Comparison of ENCODE assay signal across 1 cellular context in the genomic region with DNA sequence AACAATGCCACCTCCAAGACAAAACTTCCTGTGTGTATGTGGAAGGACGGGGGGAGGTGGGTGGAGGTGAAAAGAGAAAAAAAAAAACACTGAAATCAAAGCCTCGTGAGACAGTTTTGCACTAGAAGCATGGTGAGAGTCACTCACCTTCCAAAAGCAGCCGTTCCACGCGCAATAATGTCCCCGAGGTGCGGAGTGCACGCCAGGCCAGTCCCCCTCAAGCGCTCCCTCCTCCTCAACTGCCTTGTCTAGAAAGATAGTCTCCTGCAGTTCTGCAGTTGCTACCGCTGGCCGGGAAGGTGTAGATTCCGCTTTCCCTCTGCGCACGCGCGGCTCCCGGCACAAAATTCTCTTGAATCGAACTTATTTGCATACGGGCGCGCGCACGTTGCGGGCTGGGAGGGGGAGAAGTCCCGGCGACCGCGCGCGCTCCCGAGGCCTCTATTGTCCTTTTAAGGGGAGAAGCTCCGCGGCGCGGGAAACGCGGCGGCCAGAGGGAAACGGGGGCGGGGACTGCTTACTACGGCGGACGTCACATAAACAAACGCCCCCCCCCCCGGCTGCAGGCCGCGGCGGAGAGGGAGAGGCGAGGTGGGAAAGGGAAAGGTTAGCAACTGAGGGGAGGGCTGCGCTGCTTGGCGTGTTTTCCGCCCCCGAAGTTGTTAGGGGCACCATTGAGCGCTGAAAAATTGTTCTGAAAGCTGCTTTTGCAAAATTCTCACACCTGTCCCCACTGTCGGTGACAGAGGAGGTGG.
TF ChIP-seq lines count a peak whose summit lies in the region.

A gene with protein sequence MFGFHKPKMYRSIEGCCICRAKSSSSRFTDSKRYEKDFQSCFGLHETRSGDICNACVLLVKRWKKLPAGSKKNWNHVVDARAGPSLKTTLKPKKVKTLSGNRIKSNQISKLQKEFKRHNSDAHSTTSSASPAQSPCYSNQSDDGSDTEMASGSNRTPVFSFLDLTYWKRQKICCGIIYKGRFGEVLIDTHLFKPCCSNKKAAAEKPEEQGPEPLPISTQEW (minus strand): TSS at position 274 of the 755 bp plus-strand sequence. CDS start 27,946 bp downstream, outside the sequence.

TF ChIP-seq in K562, 482 proteins besides CTCF, POLR2A, EP300 and RAD21 (continued from another document and continues in another):
- TF ChIP-seq, protein P1, sequence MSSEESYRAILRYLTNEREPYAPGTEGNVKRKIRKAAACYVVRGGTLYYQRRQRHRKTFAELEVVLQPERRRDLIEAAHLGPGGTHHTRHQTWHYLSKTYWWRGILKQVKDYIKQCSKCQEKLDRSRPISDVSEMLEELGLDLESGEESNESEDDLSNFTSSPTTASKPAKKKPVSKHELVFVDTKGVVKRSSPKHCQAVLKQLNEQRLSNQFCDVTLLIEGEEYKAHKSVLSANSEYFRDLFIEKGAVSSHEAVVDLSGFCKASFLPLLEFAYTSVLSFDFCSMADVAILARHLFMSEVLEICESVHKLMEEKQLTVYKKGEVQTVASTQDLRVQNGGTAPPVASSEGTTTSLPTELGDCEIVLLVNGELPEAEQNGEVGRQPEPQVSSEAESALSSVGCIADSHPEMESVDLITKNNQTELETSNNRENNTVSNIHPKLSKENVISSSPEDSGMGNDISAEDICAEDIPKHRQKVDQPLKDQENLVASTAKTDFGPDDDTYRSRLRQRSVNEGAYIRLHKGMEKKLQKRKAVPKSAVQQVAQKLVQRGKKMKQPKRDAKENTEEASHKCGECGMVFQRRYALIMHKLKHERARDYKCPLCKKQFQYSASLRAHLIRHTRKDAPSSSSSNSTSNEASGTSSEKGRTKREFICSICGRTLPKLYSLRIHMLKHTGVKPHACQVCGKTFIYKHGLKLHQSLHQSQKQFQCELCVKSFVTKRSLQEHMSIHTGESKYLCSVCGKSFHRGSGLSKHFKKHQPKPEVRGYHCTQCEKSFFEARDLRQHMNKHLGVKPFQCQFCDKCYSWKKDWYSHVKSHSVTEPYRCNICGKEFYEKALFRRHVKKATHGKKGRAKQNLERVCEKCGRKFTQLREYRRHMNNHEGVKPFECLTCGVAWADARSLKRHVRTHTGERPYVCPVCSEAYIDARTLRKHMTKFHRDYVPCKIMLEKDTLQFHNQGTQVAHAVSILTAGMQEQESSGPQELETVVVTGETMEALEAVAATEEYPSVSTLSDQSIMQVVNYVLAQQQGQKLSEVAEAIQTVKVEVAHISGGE (CRISPR knock-in tag; IDR thresholded peaks at IDR 0.05): peak in 1 of 3 experiments; percentile 83; a peak in 2 of 6 replicates
- TF ChIP-seq HMG20B (CRISPR knock-in tag; IDR thresholded peaks at IDR 0.05) (no peak), ZNF717 (CRISPR knock-in tag; IDR thresholded peaks at IDR 0.05) (no peak), PML (IDR thresholded peaks at IDR 0.05; ENCODE audit: low read length) (peak; percentile 87), MECOM (CRISPR knock-in tag; IDR thresholded peaks at IDR 0.05) (no peak), PRPF4 (IDR thresholded peaks at IDR 0.05; ENCODE audit: insufficient read depth, low read depth, low read length, poor library complexity, severe bottlenecking) (no peak), SMARCA5 (IDR thresholded peaks at IDR 0.05) (no peak), ZNF830 (CRISPR knock-in tag; IDR thresholded peaks at IDR 0.05) (no peak), KDM5B (IDR thresholded peaks at IDR 0.05; ENCODE audit: insufficient replicate concordance, low read depth, low read length) (peak; percentile 94), ZNF695 (CRISPR knock-in tag; IDR thresholded peaks at IDR 0.05) (no peak), HCFC1 (IDR thresholded peaks at IDR 0.05; ENCODE audit: low read depth, low read length) (peak; percentile 31), TAF9B (IDR thresholded peaks at IDR 0.05; ENCODE audit: partially characterized antibody) (peak; percentile 77), ZNF644 (tag; IDR thresholded peaks at IDR 0.05; ENCODE audit: low read depth) (peak; percentile 93), ERF (CRISPR knock-in tag; IDR thresholded peaks at IDR 0.05) (0 out of 2 replicates have a peak, but pooled peaks have one; percentile 18), DNMT1 (IDR thresholded peaks at IDR 0.05) (0 out of 2 replicates have a peak, but pooled peaks have one; percentile 43), CREM (IDR thresholded peaks at IDR 0.05; ENCODE audit: low read depth) (peak; percentile 69), NR3C1 (CRISPR knock-in tag; IDR thresholded peaks at IDR 0.05) (no peak), ZBTB1 (CRISPR knock-in tag; IDR thresholded peaks at IDR 0.05; ENCODE audit: borderline replicate concordance, low read depth) (no peak), DPF2 (IDR thresholded peaks at IDR 0.05) (peak; percentile 58), ZNF707 (CRISPR knock-in tag; conservative IDR thresholded peaks at IDR 0.05) (no peak), CHCHD3 (CRISPR knock-in tag; IDR thresholded peaks at IDR 0.05) (peak; percentile 93; the same call in 1 of the 2 replicates), POLR2B (IDR thresholded peaks at IDR 0.05; ENCODE audit: low read depth, partially characterized antibody) (peak; percentile 96), ZNF57 (CRISPR knock-in tag; IDR thresholded peaks at IDR 0.05) (no peak), SAFB (IDR thresholded peaks at IDR 0.05; ENCODE audit: borderline replicate concordance, low read depth, low read length) (peak; percentile 83), ZFP1 (CRISPR knock-in tag; IDR thresholded peaks at IDR 0.05) (no peak), MAZ (CRISPR knock-in tag; conservative IDR thresholded peaks at IDR 0.05 in 1 of 2, IDR thresholded peaks at IDR 0.05 in 1 of 2) (peak; percentile 57 to 84; a peak in 3 of 4 replicates), NFRKB (IDR thresholded peaks at IDR 0.05; ENCODE audit: low read depth) (peak; percentile 18; the same call in 1 of the 2 replicates), TAF1 (IDR thresholded peaks at IDR 0.05; ENCODE audit: control insufficient read depth, extremely low read depth, insufficient read depth, low read length, severe bottlenecking) (peak; percentile 98), FUS (optimal IDR thresholded peaks at IDR 0.05; ENCODE audit: low read depth, low read length) (no peak), ARHGAP35 (IDR thresholded peaks at IDR 0.05; ENCODE audit: partially characterized antibody) (no peak), ZBTB7A (IDR thresholded peaks at IDR 0.05; ENCODE audit: borderline replicate concordance, control insufficient read depth, low read depth, low read length) (peak; percentile 71; the same call in 1 of the 2 replicates), CBX8 (IDR thresholded peaks at IDR 0.05; ENCODE audit: borderline replicate concordance, extremely low read depth, low read depth, low read length, poor library complexity, severe bottlenecking) (no peak), MAFF (IDR thresholded peaks at IDR 0.05; ENCODE audit: low read length) (0 out of 2 replicates have a peak, but pooled peaks have one; percentile 15), NONO (IDR thresholded peaks at IDR 0.05; ENCODE audit: low read depth in 2 of 2, low read length in 1 of 2) (no peak), ZNF778 (CRISPR knock-in tag; IDR thresholded peaks at IDR 0.05) (no peak), TAF15 (IDR thresholded peaks at IDR 0.05; ENCODE audit: low read depth, low read length) (no peak)
- TF ChIP-seq, protein P2, sequence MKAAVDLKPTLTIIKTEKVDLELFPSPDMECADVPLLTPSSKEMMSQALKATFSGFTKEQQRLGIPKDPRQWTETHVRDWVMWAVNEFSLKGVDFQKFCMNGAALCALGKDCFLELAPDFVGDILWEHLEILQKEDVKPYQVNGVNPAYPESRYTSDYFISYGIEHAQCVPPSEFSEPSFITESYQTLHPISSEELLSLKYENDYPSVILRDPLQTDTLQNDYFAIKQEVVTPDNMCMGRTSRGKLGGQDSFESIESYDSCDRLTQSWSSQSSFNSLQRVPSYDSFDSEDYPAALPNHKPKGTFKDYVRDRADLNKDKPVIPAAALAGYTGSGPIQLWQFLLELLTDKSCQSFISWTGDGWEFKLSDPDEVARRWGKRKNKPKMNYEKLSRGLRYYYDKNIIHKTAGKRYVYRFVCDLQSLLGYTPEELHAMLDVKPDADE (conservative IDR thresholded peaks at IDR 0.05; ENCODE audit: control insufficient read depth, low read depth, low read length): peak; percentile 74; the same call in 1 of the 2 replicates
- TF ChIP-seq, protein P3, sequence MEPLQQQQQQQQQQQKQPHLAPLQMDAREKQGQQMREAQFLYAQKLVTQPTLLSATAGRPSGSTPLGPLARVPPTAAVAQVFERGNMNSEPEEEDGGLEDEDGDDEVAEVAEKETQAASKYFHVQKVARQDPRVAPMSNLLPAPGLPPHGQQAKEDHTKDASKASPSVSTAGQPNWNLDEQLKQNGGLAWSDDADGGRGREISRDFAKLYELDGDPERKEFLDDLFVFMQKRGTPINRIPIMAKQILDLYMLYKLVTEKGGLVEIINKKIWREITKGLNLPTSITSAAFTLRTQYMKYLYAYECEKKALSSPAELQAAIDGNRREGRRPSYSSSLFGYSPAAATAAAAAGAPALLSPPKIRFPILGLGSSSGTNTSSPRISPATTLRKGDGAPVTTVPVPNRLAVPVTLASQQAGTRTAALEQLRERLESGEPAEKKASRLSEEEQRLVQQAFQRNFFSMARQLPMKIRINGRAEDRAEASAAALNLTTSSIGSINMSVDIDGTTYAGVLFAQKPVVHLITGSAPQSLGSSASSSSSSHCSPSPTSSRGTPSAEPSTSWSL (CRISPR knock-in tag; IDR thresholded peaks at IDR 0.05; ENCODE audit: borderline replicate concordance): no peak
- TF ChIP-seq, protein P4, sequence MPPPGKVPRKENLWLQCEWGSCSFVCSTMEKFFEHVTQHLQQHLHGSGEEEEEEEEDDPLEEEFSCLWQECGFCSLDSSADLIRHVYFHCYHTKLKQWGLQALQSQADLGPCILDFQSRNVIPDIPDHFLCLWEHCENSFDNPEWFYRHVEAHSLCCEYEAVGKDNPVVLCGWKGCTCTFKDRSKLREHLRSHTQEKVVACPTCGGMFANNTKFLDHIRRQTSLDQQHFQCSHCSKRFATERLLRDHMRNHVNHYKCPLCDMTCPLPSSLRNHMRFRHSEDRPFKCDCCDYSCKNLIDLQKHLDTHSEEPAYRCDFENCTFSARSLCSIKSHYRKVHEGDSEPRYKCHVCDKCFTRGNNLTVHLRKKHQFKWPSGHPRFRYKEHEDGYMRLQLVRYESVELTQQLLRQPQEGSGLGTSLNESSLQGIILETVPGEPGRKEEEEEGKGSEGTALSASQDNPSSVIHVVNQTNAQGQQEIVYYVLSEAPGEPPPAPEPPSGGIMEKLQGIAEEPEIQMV (tag; conservative IDR thresholded peaks at IDR 0.05; ENCODE audit: low read depth): 0 out of 2 replicates have a peak, but pooled peaks have one; percentile 22
- TF ChIP-seq, protein P5, sequence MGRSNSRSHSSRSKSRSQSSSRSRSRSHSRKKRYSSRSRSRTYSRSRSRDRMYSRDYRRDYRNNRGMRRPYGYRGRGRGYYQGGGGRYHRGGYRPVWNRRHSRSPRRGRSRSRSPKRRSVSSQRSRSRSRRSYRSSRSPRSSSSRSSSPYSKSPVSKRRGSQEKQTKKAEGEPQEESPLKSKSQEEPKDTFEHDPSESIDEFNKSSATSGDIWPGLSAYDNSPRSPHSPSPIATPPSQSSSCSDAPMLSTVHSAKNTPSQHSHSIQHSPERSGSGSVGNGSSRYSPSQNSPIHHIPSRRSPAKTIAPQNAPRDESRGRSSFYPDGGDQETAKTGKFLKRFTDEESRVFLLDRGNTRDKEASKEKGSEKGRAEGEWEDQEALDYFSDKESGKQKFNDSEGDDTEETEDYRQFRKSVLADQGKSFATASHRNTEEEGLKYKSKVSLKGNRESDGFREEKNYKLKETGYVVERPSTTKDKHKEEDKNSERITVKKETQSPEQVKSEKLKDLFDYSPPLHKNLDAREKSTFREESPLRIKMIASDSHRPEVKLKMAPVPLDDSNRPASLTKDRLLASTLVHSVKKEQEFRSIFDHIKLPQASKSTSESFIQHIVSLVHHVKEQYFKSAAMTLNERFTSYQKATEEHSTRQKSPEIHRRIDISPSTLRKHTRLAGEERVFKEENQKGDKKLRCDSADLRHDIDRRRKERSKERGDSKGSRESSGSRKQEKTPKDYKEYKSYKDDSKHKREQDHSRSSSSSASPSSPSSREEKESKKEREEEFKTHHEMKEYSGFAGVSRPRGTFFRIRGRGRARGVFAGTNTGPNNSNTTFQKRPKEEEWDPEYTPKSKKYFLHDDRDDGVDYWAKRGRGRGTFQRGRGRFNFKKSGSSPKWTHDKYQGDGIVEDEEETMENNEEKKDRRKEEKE (IDR thresholded peaks at IDR 0.05; ENCODE audit: borderline replicate concordance in 1 of 2, control insufficient read depth in 1 of 2, low read depth in 2 of 2, low read length in 1 of 2): no peak; a peak in 1 of 4 replicates
- TF ChIP-seq, protein P6, sequence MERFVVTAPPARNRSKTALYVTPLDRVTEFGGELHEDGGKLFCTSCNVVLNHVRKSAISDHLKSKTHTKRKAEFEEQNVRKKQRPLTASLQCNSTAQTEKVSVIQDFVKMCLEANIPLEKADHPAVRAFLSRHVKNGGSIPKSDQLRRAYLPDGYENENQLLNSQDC (CRISPR knock-in tag; IDR thresholded peaks at IDR 0.05): peak; percentile 88
- TF ChIP-seq, protein P7, sequence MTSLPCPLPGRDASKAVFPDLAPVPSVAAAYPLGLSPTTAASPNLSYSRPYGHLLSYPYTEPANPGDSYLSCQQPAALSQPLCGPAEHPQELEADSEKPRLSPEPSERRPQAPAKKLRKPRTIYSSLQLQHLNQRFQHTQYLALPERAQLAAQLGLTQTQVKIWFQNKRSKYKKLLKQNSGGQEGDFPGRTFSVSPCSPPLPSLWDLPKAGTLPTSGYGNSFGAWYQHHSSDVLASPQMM (CRISPR knock-in tag; IDR thresholded peaks at IDR 0.05): no peak
- TF ChIP-seq, protein P8, sequence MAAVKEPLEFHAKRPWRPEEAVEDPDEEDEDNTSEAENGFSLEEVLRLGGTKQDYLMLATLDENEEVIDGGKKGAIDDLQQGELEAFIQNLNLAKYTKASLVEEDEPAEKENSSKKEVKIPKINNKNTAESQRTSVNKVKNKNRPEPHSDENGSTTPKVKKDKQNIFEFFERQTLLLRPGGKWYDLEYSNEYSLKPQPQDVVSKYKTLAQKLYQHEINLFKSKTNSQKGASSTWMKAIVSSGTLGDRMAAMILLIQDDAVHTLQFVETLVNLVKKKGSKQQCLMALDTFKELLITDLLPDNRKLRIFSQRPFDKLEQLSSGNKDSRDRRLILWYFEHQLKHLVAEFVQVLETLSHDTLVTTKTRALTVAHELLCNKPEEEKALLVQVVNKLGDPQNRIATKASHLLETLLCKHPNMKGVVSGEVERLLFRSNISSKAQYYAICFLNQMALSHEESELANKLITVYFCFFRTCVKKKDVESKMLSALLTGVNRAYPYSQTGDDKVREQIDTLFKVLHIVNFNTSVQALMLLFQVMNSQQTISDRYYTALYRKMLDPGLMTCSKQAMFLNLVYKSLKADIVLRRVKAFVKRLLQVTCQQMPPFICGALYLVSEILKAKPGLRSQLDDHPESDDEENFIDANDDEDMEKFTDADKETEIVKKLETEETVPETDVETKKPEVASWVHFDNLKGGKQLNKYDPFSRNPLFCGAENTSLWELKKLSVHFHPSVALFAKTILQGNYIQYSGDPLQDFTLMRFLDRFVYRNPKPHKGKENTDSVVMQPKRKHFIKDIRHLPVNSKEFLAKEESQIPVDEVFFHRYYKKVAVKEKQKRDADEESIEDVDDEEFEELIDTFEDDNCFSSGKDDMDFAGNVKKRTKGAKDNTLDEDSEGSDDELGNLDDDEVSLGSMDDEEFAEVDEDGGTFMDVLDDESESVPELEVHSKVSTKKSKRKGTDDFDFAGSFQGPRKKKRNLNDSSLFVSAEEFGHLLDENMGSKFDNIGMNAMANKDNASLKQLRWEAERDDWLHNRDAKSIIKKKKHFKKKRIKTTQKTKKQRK (IDR thresholded peaks at IDR 0.05; ENCODE audit: borderline replicate concordance, low read depth, low read length): no peak
